Comparison of ENCODE assay signal across 21 cellular contexts in the genomic region with DNA sequence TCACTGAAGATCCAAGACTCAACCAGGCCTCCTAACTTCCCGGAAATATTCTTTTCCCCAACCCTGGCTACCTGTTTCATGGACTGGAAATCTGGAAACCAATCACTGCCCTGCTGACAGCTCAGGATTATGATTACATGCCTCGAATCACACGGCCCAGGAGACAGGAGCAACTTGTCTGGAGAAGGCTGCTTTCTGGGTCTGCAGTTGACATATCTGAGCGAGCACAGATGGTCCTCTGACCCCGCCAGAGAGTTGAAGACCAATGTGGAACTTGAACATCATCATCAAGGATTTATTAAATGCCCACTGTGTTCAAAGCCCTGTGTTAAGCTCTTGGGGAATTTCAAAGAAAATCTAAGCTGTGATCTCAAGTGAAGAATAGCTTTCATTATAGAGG.
DNase-seq lines count a peak whose midpoint lies in the region; ATAC-seq, FAIRE-seq and TF ChIP-seq lines count a peak whose summit lies in the region.
"Had no signal": no experiment of that assay in that cellular context is flagged by ENCODE, and none has a peak within 500 bp of the region (broad histone marks: within the 10 kb centered on the region; RNA-seq: fewer than 3 reads in every experiment).

No MANE protein-coding gene starts in this region.

- TF ChIP-seq CTCF in Peyer's patch (IDR thresholded peaks at IDR 0.05) (no peak), endothelial cell (IDR thresholded peaks at IDR 0.05; ENCODE audit: unreplicated experiment) (no peak)

- H3K4me3 ChIP-seq in Peyer's patch = no peak overlapping the region
- H3K4me3 ChIP-seq: K562, lung had no signal

- peaks cover 0 to 31% (median 14%) of the 10 kb centered on the region in 4 donors for H3K4me1 ChIP-seq in Peyer's patch

- peak overlapping the region in 1 of 2 donors; percentile 63 for H3K4me3 Mint-ChIP-seq in activated T-cell treated with anti-CD3 and anti-CD28 coated beads, Interleukin-2, amount 50 U/mL, for 72 hours
- no peak overlapping the region for H3K4me3 Mint-ChIP-seq in activated T-cell treated with anti-CD3 and anti-CD28 coated beads, Interleukin-2, amount 50 U/mL, for 4 hours
- H3K4me3 Mint-ChIP-seq in endothelial cell (ENCODE audit: unreplicated experiment) = peak overlapping the region; percentile 76

- TF ChIP-seq POLR2A in Peyer's patch (IDR thresholded peaks at IDR 0.05) = no peak

- no peak for FAIRE-seq in urothelium cell line (lab: Jason Lieb, UNC)
- FAIRE-seq: bronchial epithelial cell, endometrium, H1, K562 had no signal

- H3K27me3 Mint-ChIP-seq in activated T-cell treated with anti-CD3 and anti-CD28 coated beads, Interleukin-2, amount 50 U/mL, for 72 hours (ENCODE audit: low read depth) = no peaks in the 10 kb centered on the region
- no peaks in the 10 kb centered on the region for H3K27me3 Mint-ChIP-seq in activated T-cell treated with anti-CD3 and anti-CD28 coated beads, Interleukin-2, amount 50 U/mL, for 4 hours (ENCODE audit: low read depth)
- H3K27me3 Mint-ChIP-seq in endothelial cell (ENCODE audit: unreplicated experiment) = peaks cover 2% of the 10 kb centered on the region

- peaks cover 73% of the 10 kb centered on the region for H3K4me1 Mint-ChIP-seq in activated T-cell treated with anti-CD3 and anti-CD28 coated beads, Interleukin-2, amount 50 U/mL, for 72 hours (ENCODE audit: low read depth)
- H3K4me1 Mint-ChIP-seq in activated T-cell treated with anti-CD3 and anti-CD28 coated beads, Interleukin-2, amount 50 U/mL, for 4 hours (ENCODE audit: low read depth) = peaks cover 87% of the 10 kb centered on the region
- peaks cover 54% of the 10 kb centered on the region for H3K4me1 Mint-ChIP-seq in endothelial cell (ENCODE audit: unreplicated experiment)

- peak overlapping the region; percentile 72 for H3K27ac Mint-ChIP-seq in activated T-cell treated with anti-CD3 and anti-CD28 coated beads, Interleukin-2, amount 50 U/mL, for 72 hours
- peak overlapping the region; percentile 28 for H3K27ac Mint-ChIP-seq in endothelial cell (ENCODE audit: unreplicated experiment)

- no peaks in the 10 kb centered on the region for H3K9me3 ChIP-seq in Peyer's patch

- ATAC-seq in activated T-cell treated with anti-CD3 and anti-CD28 coated beads, Interleukin-2, amount 50 U/mL, for 72 hours (replicated peaks in 1 of 2) = no peak
- ATAC-seq in activated T-cell treated with anti-CD3 and anti-CD28 coated beads, Interleukin-2, amount 50 U/mL, for 4 hours = no peak
- ATAC-seq in HG03175 (IDR thresholded peaks at IDR 0.05; ENCODE audit: unreplicated experiment) = no peak
- ATAC-seq: K562, PC-3, SK-N-SH treated with all-trans-retinoic acid at 6 μM for 48 hours had no signal

- H3K27me3 ChIP-seq in Peyer's patch = no peaks in the 10 kb centered on the region

- H3K36me3 Mint-ChIP-seq in activated T-cell treated with anti-CD3 and anti-CD28 coated beads, Interleukin-2, amount 50 U/mL, for 72 hours (ENCODE audit: insufficient read depth in 2 of 2) = peaks cover 0 to 4% of the 10 kb centered on the region in 2 donors
- H3K36me3 Mint-ChIP-seq in activated T-cell treated with anti-CD3 and anti-CD28 coated beads, Interleukin-2, amount 50 U/mL, for 4 hours (ENCODE audit: insufficient read depth) = peaks cover 17% of the 10 kb centered on the region
- peaks cover 15% of the 10 kb centered on the region for H3K36me3 Mint-ChIP-seq in endothelial cell (ENCODE audit: low read depth, unreplicated experiment)

- H3K36me3 ChIP-seq in Peyer's patch = no peaks in the 10 kb centered on the region

- no peaks in the 10 kb centered on the region for H3K9me3 Mint-ChIP-seq in activated T-cell treated with anti-CD3 and anti-CD28 coated beads, Interleukin-2, amount 50 U/mL, for 72 hours
- H3K9me3 Mint-ChIP-seq in activated T-cell treated with anti-CD3 and anti-CD28 coated beads, Interleukin-2, amount 50 U/mL, for 4 hours = no peaks in the 10 kb centered on the region
- no peaks in the 10 kb centered on the region for H3K9me3 Mint-ChIP-seq in endothelial cell (ENCODE audit: unreplicated experiment)

- DNase-seq in activated T-cell treated with anti-CD3 and anti-CD28 coated beads, Interleukin-2, amount 50 U/mL, for 72 hours = no peak
- DNase-seq in activated T-cell treated with anti-CD3 and anti-CD28 coated beads, Interleukin-2, amount 50 U/mL, for 4 hours = no peak
- no peak for DNase-seq in Peyer's patch
- no peak for DNase-seq in endothelial cell (ENCODE audit: low spot score)
- no peak for DNase-seq in substantia nigra (lab: John Stamatoyannopoulos, UW)
- DNase-seq in urothelium cell line (ENCODE audit: low spot score) = no peak
- DNase-seq in NCI-H510A treated with DMSO at 0.1 percent for 48 hours (lab: John Stamatoyannopoulos, UW) = no peak
- DNase-seq: activated CD4-positive, CD25-positive, alpha-beta regulatory T cell treated with anti-CD3 and anti-CD28 coated beads, Interleukin-2, amount 50 U/mL, for 72 hours; foreskin melanocyte; NCI-H1417 treated with DMSO at 0.1 percent for 48 hours; NCI-H446; nucleus accumbens; PC-3; stimulated activated CD4-positive, alpha-beta T cell treated with anti-CD3 and anti-CD28 coated beads, Interleukin-4, amount 100 ng/mL, for 4 hours had no signal

- H3K27ac ChIP-seq in Peyer's patch = peak overlapping the region in 3 of 4 donors; percentile 18 to 71 (median 57)
- H3K27ac ChIP-seq in substantia nigra (ENCODE audit: low read depth, low read length, poor library complexity, severe bottlenecking) = peak overlapping the region; percentile 37
